In genomic region chr17:63173450-63173849, GRCh38 we compare ENCODE assay signal across 17 cellular contexts.
DNase-seq lines count a peak whose midpoint lies in the region; ATAC-seq and TF ChIP-seq lines count a peak whose summit lies in the region.
"Had no signal": no experiment of that assay in that cellular context is flagged by ENCODE, and none has a peak within 500 bp of the region (broad histone marks: within the 10 kb centered on the region; RNA-seq: fewer than 3 reads in every experiment).

No MANE protein-coding gene starts in this region.

- H2AFZ ChIP-seq in GM23338: no peak overlapping the region
- H2AFZ ChIP-seq in PC-3 (ENCODE audit: low read length): no peak overlapping the region
- no peak overlapping the region for H2AFZ ChIP-seq in hepatocyte

- TF ChIP-seq CTCF in Calu3 (IDR thresholded peaks at IDR 0.05; ENCODE audit: unreplicated experiment) (no peak), GM23338 (conservative IDR thresholded peaks at IDR 0.05; ENCODE audit: low read depth in 2 of 2) (no peak), PC-3 (conservative IDR thresholded peaks at IDR 0.05; ENCODE audit: low read depth, low read length) (no peak), epithelial cell of esophagus (IDR thresholded peaks at IDR 0.05; ENCODE audit: insufficient read depth, low read depth, low read length, missing control alignments) (no peak), hepatocyte (IDR thresholded peaks at IDR 0.05; ENCODE audit: poor library complexity) (no peak)

- H3K4me3 Mint-ChIP-seq in Calu3 (ENCODE audit: low read depth, unreplicated experiment) (no peak overlapping the region), GM23338 (no peak overlapping the region)

- no peak overlapping the region for H3K9ac ChIP-seq in PC-3 (ENCODE audit: low read length)

- H3F3A ChIP-seq in GM23338 (replicated peaks; ENCODE audit: low read depth) (no peaks in the 10 kb centered on the region), PC-3 (ENCODE audit: low read length, unreplicated experiment) (no peaks in the 10 kb centered on the region)

- peaks cover 10% of the 10 kb centered on the region for H3K36me3 Mint-ChIP-seq in Calu3 (ENCODE audit: insufficient read depth, unreplicated experiment)
- H3K36me3 Mint-ChIP-seq in GM23338 (ENCODE audit: low read depth): peaks cover 6% of the 10 kb centered on the region; the same call in 1 of the 3 replicates

- H3K36me3 ChIP-seq in GM23338 (ENCODE audit: insufficient read depth): peaks cover 4% of the 10 kb centered on the region; the same call in 1 of the 2 replicates
- H3K36me3 ChIP-seq in PC-3 (ENCODE audit: low read depth, low read length): no peaks in the 10 kb centered on the region
- no peaks in the 10 kb centered on the region for H3K36me3 ChIP-seq in hepatocyte (replicated peaks; ENCODE audit: insufficient read depth, low read depth)
- H3K36me3 ChIP-seq: HAP-1 had no signal

- H3K27me3 ChIP-seq in GM23338 (ENCODE audit: insufficient read depth): no peaks in the 10 kb centered on the region
- H3K27me3 ChIP-seq in PC-3 (ENCODE audit: low read length): no peaks in the 10 kb centered on the region
- H3K27me3 ChIP-seq in hepatocyte: no peaks in the 10 kb centered on the region

- H3K27ac ChIP-seq in GM23338 (ENCODE audit: low read depth): no peak overlapping the region
- no peak overlapping the region for H3K27ac ChIP-seq in PC-3 (ENCODE audit: low read length)
- no peak overlapping the region for H3K27ac ChIP-seq in hepatocyte
- H3K27ac ChIP-seq: C4-2B had no signal

- H3K27ac Mint-ChIP-seq in Calu3 (ENCODE audit: unreplicated experiment) (peak overlapping the region; percentile 72), GM23338 (peak overlapping the region; percentile 18; the same call in 1 of the 2 replicates)

- H3K9me2 ChIP-seq in GM23338 (ENCODE audit: insufficient read depth) (no peaks in the 10 kb centered on the region), PC-3 (replicated peaks; ENCODE audit: low read length) (no peaks in the 10 kb centered on the region), hepatocyte (replicated peaks; ENCODE audit: insufficient read depth) (no peaks in the 10 kb centered on the region)

- no TSS peak for BruUV-seq in Calu3 (replicated peaks; lab: Mats Ljungman, UMichigan)
- no TSS peak for BruUV-seq in PC-3 (replicated peaks; lab: Mats Ljungman, UMichigan)

- POLR2A ChIA-PET in PC-3 (lab: Charles Lee; ENCODE audit: unreplicated experiment): interaction anchor here (0.5 kb wide), 1 partner anchor 110 kb away, joined by 3 read pairs; no protein-coding TSS in a partner anchor

- no peak overlapping the region for H3K4me2 ChIP-seq in GM23338
- H3K4me2 ChIP-seq in PC-3 (ENCODE audit: low read length): no peak overlapping the region
- no peak overlapping the region for H3K4me2 ChIP-seq in hepatocyte

- intact Hi-C loops in Calu3 (cut with micrococcal nuclease; ENCODE audit: unreplicated experiment) (loop anchor here (5.0 kb wide), 1 partner anchor 56 kb away; no protein-coding TSS in a partner anchor), PC-3 (cut with micrococcal nuclease) (loop anchor here (10.0 kb wide), 1 partner anchor 231 kb away; no protein-coding TSS in a partner anchor)

- 88% methylated on average over 1 of the region's 1 CpG for WGBS in hepatocyte (ENCODE audit: low lambda C conversion rate, missing lambda C conversion rate)

- H3K4me1 ChIP-seq in GM23338 (ENCODE audit: insufficient read depth) (no peaks in the 10 kb centered on the region), PC-3 (ENCODE audit: insufficient read depth, low read length) (peaks cover 13% of the 10 kb centered on the region), hepatocyte (ENCODE audit: insufficient read depth) (no peaks in the 10 kb centered on the region)

- H3K9me3 Mint-ChIP-seq in Calu3 (ENCODE audit: low read depth, unreplicated experiment): no peaks in the 10 kb centered on the region
- H3K9me3 Mint-ChIP-seq in GM23338: peaks cover 9% of the 10 kb centered on the region; the same call in 2 of the 3 replicates

- H3K4me3 ChIP-seq in GM23338 (no peak overlapping the region), PC-3 (ENCODE audit: low read length) (no peak overlapping the region), epithelial cell of esophagus (ENCODE audit: low read length) (no peak overlapping the region), hepatocyte (no peak overlapping the region)
- H3K4me3 ChIP-seq: HAP-1, K562 had no signal

- ATAC-seq in GM23338 (no peak), PC-3 (no peak), HG03469 (IDR thresholded peaks at IDR 0.05; ENCODE audit: unreplicated experiment) (no peak)
- ATAC-seq: K562, Right ventricle myocardium inferior had no signal

- H4K20me1 ChIP-seq in GM23338 (replicated peaks; ENCODE audit: insufficient read depth): no peaks in the 10 kb centered on the region
- no peaks in the 10 kb centered on the region for H4K20me1 ChIP-seq in PC-3 (ENCODE audit: low read length)
- H4K20me1 ChIP-seq in hepatocyte (ENCODE audit: insufficient read depth, poor library complexity, severe bottlenecking): no peaks in the 10 kb centered on the region

- H3K27me3 Mint-ChIP-seq in Calu3 (ENCODE audit: unreplicated experiment) (no peaks in the 10 kb centered on the region), GM23338 (ENCODE audit: insufficient read depth, low read depth, poor library complexity) (peaks cover 2% of the 10 kb centered on the region)

- DNase-seq in Calu3 (peak; percentile 46), GM23338 (ENCODE audit: low spot score) (no peak), PC-3 (peak; percentile 19), epithelial cell of esophagus (ENCODE audit: low read depth) (peak; percentile 45), hepatocyte (ENCODE audit: low spot score) (no peak), GM19240 (ENCODE audit: insufficient read length, low spot score) (no peak)
- DNase-seq: ACHN, AML-193, NCI-H1436, NCI-H1930, NCI-H2171 treated with DMSO at 0.1 percent for 48 hours, NCI-H69 had no signal

- no peaks in the 10 kb centered on the region for H3K9me3 ChIP-seq in PC-3 (ENCODE audit: low read length)
- H3K9me3 ChIP-seq in hepatocyte (ENCODE audit: low read depth): no peaks in the 10 kb centered on the region

- CTCF ChIA-PET in Calu3 (lab: Charles Lee) (interaction anchor here (1.3 kb wide), 1 partner anchor 57 kb away, joined by 3 read pairs; no protein-coding TSS in a partner anchor), PC-3 (lab: Charles Lee) (no interaction called here)

- H3K4me1 Mint-ChIP-seq in Calu3 (ENCODE audit: low read depth, unreplicated experiment) (peaks cover 21% of the 10 kb centered on the region), GM23338 (peaks cover 9% of the 10 kb centered on the region; the same call in 2 of the 3 replicates)

- H3K79me2 ChIP-seq in GM23338 (replicated peaks; ENCODE audit: insufficient read depth): no peaks in the 10 kb centered on the region
- no peaks in the 10 kb centered on the region for H3K79me2 ChIP-seq in PC-3 (ENCODE audit: low read length)
- H3K79me2 ChIP-seq in hepatocyte: peaks cover 2% of the 10 kb centered on the region

TF ChIP-seq in GM23338, 12 proteins besides CTCF, POLR2A, EP300 and RAD21 (continues in another document):
- TF ChIP-seq REST (IDR thresholded peaks at IDR 0.05; ENCODE audit: unreplicated experiment) (no peak), CREB1 (CRISPR knock-in tag; IDR thresholded peaks at IDR 0.05; ENCODE audit: low read depth) (no peak), POLR2AphosphoS5 (IDR thresholded peaks at IDR 0.05; ENCODE audit: low read depth) (no peak), NANOG (IDR thresholded peaks at IDR 0.05; ENCODE audit: borderline replicate concordance) (no peak), EZH2 (IDR thresholded peaks at IDR 0.05; ENCODE audit: low read depth, unreplicated experiment) (no peak), JUNB (IDR thresholded peaks at IDR 0.05; ENCODE audit: unreplicated experiment) (no peak), ETS1 (IDR thresholded peaks at IDR 0.05) (no peak), STAT1 (IDR thresholded peaks at IDR 0.05; ENCODE audit: unreplicated experiment) (no peak)

Comparison
In these comparisons a context has a peak if more than half of its experiments do, and no peak if none do; other contexts are left out.
1. DNase-seq: peak in Calu3 (single experiment), PC-3 (single experiment) and epithelial cell of esophagus (single experiment); none in GM23338 (single experiment), hepatocyte (single experiment) and GM19240 (single experiment).